In the genomic region with DNA sequence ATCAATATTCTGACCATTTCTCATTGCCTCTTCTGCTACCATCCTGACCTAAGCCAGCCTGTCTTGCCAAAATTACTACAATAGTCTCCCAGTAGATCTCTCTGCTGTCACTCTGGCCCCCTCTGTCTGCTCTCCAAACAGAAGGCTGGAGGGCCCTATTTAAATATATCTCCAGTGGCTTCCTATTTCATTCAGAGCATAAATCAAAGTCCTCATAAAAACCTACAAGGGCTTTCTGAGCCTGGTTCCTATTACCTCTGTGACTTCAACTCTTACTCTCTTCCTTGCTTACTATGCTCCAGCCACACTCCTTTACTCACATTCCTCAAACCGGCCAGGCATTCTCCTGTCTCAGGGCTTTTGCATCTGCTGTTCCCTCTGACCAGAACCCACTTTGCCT, we compare ENCODE assay signal across 22 cellular contexts. TPM values are rescaled to one million over a fixed set of nuclear protein-coding genes. Genes with fewer than 3 reads are reported as not detected.
DNase-seq lines count a peak whose midpoint lies in the region; ATAC-seq, FAIRE-seq and TF ChIP-seq lines count a peak whose summit lies in the region.
"Had no signal": no experiment of that assay in that cellular context is flagged by ENCODE, and none has a peak within 500 bp of the region (broad histone marks: within the 10 kb centered on the region; RNA-seq: fewer than 3 reads in every experiment).

No MANE protein-coding gene starts in this region.

- H3K79me2 ChIP-seq in HepG2 (ENCODE audit: insufficient read depth, low read length) = no peaks in the 10 kb centered on the region
- no peaks in the 10 kb centered on the region for H3K79me2 ChIP-seq in H1 (ENCODE audit: control insufficient read depth in 1 of 2, insufficient read depth in 2 of 2, low read length in 2 of 2)

- H2BK5ac ChIP-seq in H1 (ENCODE audit: low read depth, low read length) = no peak overlapping the region

- H2BK12ac ChIP-seq in H1 (ENCODE audit: low read depth, low read length) = no peak overlapping the region

- no peak for TF ChIP-seq CTCF in HepG2 (CRISPR knock-in tag; IDR thresholded peaks at IDR 0.05)
- no peak for TF ChIP-seq CTCF in right lobe of liver (IDR thresholded peaks at IDR 0.05)
- no peak for TF ChIP-seq CTCF in H1 (IDR thresholded peaks at IDR 0.05; ENCODE audit: control extremely low read depth in 1 of 3, insufficient read depth in 1 of 3, low read depth in 1 of 3, low read length in 3 of 3)
- TF ChIP-seq CTCF in adrenal gland (IDR thresholded peaks at IDR 0.05) = no peak

- POLR2A ChIA-PET in HepG2 (lab: Yijun Ruan, JAX) (no interaction called here), H1 (lab: Charles Lee; ENCODE audit: partially characterized antibody) (no interaction called here)

- H3K27me3 ChIP-seq in HepG2 (ENCODE audit: control insufficient read depth in 1 of 2, insufficient read depth in 2 of 2, low read length in 2 of 2) = no peaks in the 10 kb centered on the region; a peak in 1 of 5 replicates
- H3K27me3 ChIP-seq in right lobe of liver = no peaks in the 10 kb centered on the region
- H3K27me3 ChIP-seq in H1 (replicated peaks in 1 of 4; ENCODE audit: control insufficient read depth in 3 of 4, extremely low read depth in 1 of 4, insufficient read depth in 3 of 4, low read length in 3 of 4) = no peaks in the 10 kb centered on the region
- H3K27me3 ChIP-seq in adrenal gland = peaks cover 3% of the 10 kb centered on the region

- H3K9ac ChIP-seq in HepG2 (ENCODE audit: insufficient read depth, low read depth, low read length) (no peak overlapping the region), H1 (replicated peaks in 1 of 4; ENCODE audit: extremely low read depth in 1 of 4, low read depth in 3 of 4, low read length in 3 of 4) (no peak overlapping the region)
- H3K9ac ChIP-seq: GM23248 had no signal

- no peaks in the 10 kb centered on the region for H3K23me2 ChIP-seq in H1 (ENCODE audit: low read depth, low read length)

- TF ChIP-seq EP300 in HepG2 (IDR thresholded peaks at IDR 0.05; ENCODE audit: low read depth in 2 of 2, low read length in 2 of 2) (no peak), HepG2 (CRISPR knock-in tag; IDR thresholded peaks at IDR 0.05; ENCODE audit: borderline replicate concordance) (no peak), H1 (IDR thresholded peaks at IDR 0.05; ENCODE audit: borderline replicate concordance in 1 of 2, low read depth in 2 of 2, low read length in 2 of 2) (no peak)

- H3K56ac ChIP-seq in H1 (replicated peaks; ENCODE audit: insufficient read length, low read depth, low read length) = no peak overlapping the region

- peaks cover 63% of the 10 kb centered on the region for H3K4me1 ChIP-seq in HepG2 (ENCODE audit: insufficient read depth, low read length)
- H3K4me1 ChIP-seq in right lobe of liver = no peaks in the 10 kb centered on the region
- peaks cover 0 to 3% (median 0%) of the 10 kb centered on the region in 4 experiments; a peak in 1 of 7 replicates for H3K4me1 ChIP-seq in H1 (replicated peaks in 1 of 4; ENCODE audit: control insufficient read depth in 3 of 4, insufficient read depth in 4 of 4, low read length in 3 of 4)
- no peaks in the 10 kb centered on the region for H3K4me1 ChIP-seq in adrenal gland (replicated peaks in 1 of 2)
- H3K4me1 ChIP-seq: A549, Caco-2 had no signal

- H3K27ac ChIP-seq in HepG2 (ENCODE audit: extremely low read length, insufficient read depth, low read length) = no peak overlapping the region
- no peak overlapping the region for H3K27ac ChIP-seq in right lobe of liver
- no peak overlapping the region for H3K27ac ChIP-seq in H1 (ENCODE audit: low read depth, low read length)
- no peak overlapping the region for H3K27ac ChIP-seq in adrenal gland
- H3K27ac ChIP-seq: 22Rv1, A549, C4-2B, GM23248 had no signal

- no peak overlapping the region for H2AFZ ChIP-seq in HepG2 (ENCODE audit: low read length)
- no peak overlapping the region for H2AFZ ChIP-seq in H1 (ENCODE audit: low read length)
- H2AFZ ChIP-seq: GM23248 had no signal

- peak; percentile 30 for FAIRE-seq in HepG2 (lab: Jason Lieb, UNC)
- FAIRE-seq in H1 (lab: Jason Lieb, UNC) = peak; percentile 62
- FAIRE-seq: A549, D721Med, G401.6, GM12891, H54, HTR-8/SVneo had no signal

- H3K79me1 ChIP-seq in H1 (ENCODE audit: low read depth, low read length) = no peaks in the 10 kb centered on the region

- H3K18ac ChIP-seq in H1 (ENCODE audit: extremely low read depth, low read length) = no peak overlapping the region

- no TSS peak for BruUV-seq in HepG2 (replicated peaks; lab: Mats Ljungman, UMichigan)

- ATAC-seq in HepG2 = no peak
- no peak for ATAC-seq in right lobe of liver
- ATAC-seq in HG03354 (IDR thresholded peaks at IDR 0.05; ENCODE audit: poor library complexity, severe bottlenecking, unreplicated experiment) = no peak
- ATAC-seq: A549 had no signal

- no peak overlapping the region for H4K8ac ChIP-seq in H1 (ENCODE audit: extremely low read depth, insufficient read depth, low read length)

- TF ChIP-seq POLR2A in HepG2 (IDR thresholded peaks at IDR 0.05; ENCODE audit: insufficient read depth in 1 of 2, low read depth in 2 of 2, low read length in 2 of 2) (no peak), right lobe of liver (IDR thresholded peaks at IDR 0.05) (no peak), H1 (IDR thresholded peaks at IDR 0.05; ENCODE audit: control extremely low read depth in 1 of 2, low read depth in 2 of 2, low read length in 2 of 2) (no peak), adrenal gland (IDR thresholded peaks at IDR 0.05) (no peak)

- H3K23ac ChIP-seq in H1 (ENCODE audit: insufficient read length) = no peak overlapping the region

- H4K20me1 ChIP-seq in HepG2 (ENCODE audit: insufficient read depth, low read length) (no peaks in the 10 kb centered on the region), H1 (replicated peaks in 1 of 2; ENCODE audit: control insufficient read depth in 1 of 2, insufficient read depth in 2 of 2, low read length in 2 of 2) (no peaks in the 10 kb centered on the region)

- no peak overlapping the region for H3K4ac ChIP-seq in H1 (replicated peaks; ENCODE audit: insufficient read length, low read depth, low read length)

- H3K9me3 ChIP-seq in HepG2 (ENCODE audit: low read length) (no peaks in the 10 kb centered on the region), right lobe of liver (no peaks in the 10 kb centered on the region), H1 (ENCODE audit: insufficient read depth in 2 of 2, low read depth in 1 of 2, low read length in 1 of 2) (no peaks in the 10 kb centered on the region; a peak in 1 of 4 replicates), adrenal gland (replicated peaks in 1 of 3) (no peaks in the 10 kb centered on the region)
- H3K9me3 ChIP-seq: A549, Caco-2 had no signal

- H4K5ac ChIP-seq in H1 (ENCODE audit: insufficient read length, low read depth, low read length) = no peak overlapping the region

- no peak overlapping the region for H3K14ac ChIP-seq in H1 (ENCODE audit: insufficient read length)

- DNase-seq in NCI-H187 treated with DMSO at 0.1 percent for 48 hours (lab: John Stamatoyannopoulos, UW) (peak; percentile 15), NCI-H187 (lab: John Stamatoyannopoulos, UW) (no peak), HepG2 (ENCODE audit: low spot score) (no peak), right lobe of liver (no peak), H1 (ENCODE audit: low read depth in 1 of 2, low spot score in 2 of 2) (no peak), adrenal gland (no peak)
- DNase-seq: AML-193; Caco-2; CD4-positive, alpha-beta T cell; GM23248; HCEC 1CT; HFFc6 had no signal

- intact Hi-C loops in HepG2 (cut with micrococcal nuclease; ENCODE audit: unreplicated experiment) (no loop called here), right lobe of liver (cut with DNase I) (no loop called here), adrenal gland (cut with DNase I) (no loop called here)

- in situ Hi-C loops in HepG2 (cut with HindIII; ENCODE audit: extremely low pct_ligation_motif_present, low pct_unique_long_range_greater_than_20kb) = no loop called here

- H2AK5ac ChIP-seq in H1 (ENCODE audit: low read depth, low read length) = no peak overlapping the region

- no peak overlapping the region for H3K4me3 ChIP-seq in HepG2 (replicated peaks in 1 of 3; ENCODE audit: insufficient read depth in 1 of 3, low read depth in 2 of 3, low read length in 3 of 3)
- no peak overlapping the region for H3K4me3 ChIP-seq in right lobe of liver
- no peak overlapping the region for H3K4me3 ChIP-seq in H1 (ENCODE audit: extremely low read depth in 1 of 4, insufficient read depth in 2 of 4, low read depth in 3 of 4, low read length in 4 of 4)
- H3K4me3 ChIP-seq in adrenal gland = no peak overlapping the region
- H3K4me3 ChIP-seq: A549, GM23248 had no signal

- WGBS in HepG2 (ENCODE audit: low lambda C conversion rate) = 0% methylated on average over 1 of the region's 1 CpG
- WGBS in right lobe of liver (ENCODE audit: insufficient coverage, low coverage, low lambda C conversion rate, missing lambda C conversion rate) = 0% methylated on average over 1 of the region's 1 CpG
- 0% methylated on average over 1 of the region's 1 CpG; no CpG with 5 or more reads in 1 of the 2 experiments for WGBS in H1 (ENCODE audit: extremely low coverage in 1 of 2, insufficient coverage in 1 of 2, insufficient read length in 1 of 2, insufficient replicate concordance in 2 of 2, low coverage in 1 of 2, low lambda C conversion rate in 2 of 2, missing lambda C conversion rate in 1 of 2), 2 experiments
- WGBS in adrenal gland, 4 donors = 0 to 53% (median 38%) methylated on average over 1 of the region's 1 CpG

- CTCF ChIA-PET in HepG2 (lab: Yijun Ruan, JAX; ENCODE audit: low intra/inter-chr PET ratio, low total read pairs) (no interaction called here), H1 (lab: Charles Lee; ENCODE audit: partially characterized antibody) (no interaction called here)

- no peak overlapping the region for H2BK20ac ChIP-seq in H1 (ENCODE audit: low read length)

- no peak overlapping the region for H2BK15ac ChIP-seq in H1 (ENCODE audit: low read length)

- no peak overlapping the region for H2BK120ac ChIP-seq in H1 (replicated peaks; ENCODE audit: low read depth, low read length)

- TF ChIP-seq RAD21 in HepG2 (CRISPR knock-in tag; IDR thresholded peaks at IDR 0.05) (no peak), H1 (IDR thresholded peaks at IDR 0.05 in 1 of 2, conservative IDR thresholded peaks at IDR 0.05 in 1 of 2; ENCODE audit: low read depth in 2 of 2, low read length in 2 of 2) (no peak)

- H3K4me2 ChIP-seq in HepG2 (ENCODE audit: low read depth, low read length) (no peak overlapping the region), H1 (ENCODE audit: insufficient read depth in 1 of 2, low read depth in 2 of 2, low read length in 2 of 2) (no peak overlapping the region)
- H3K4me2 ChIP-seq: A549 had no signal

- H3K36me3 ChIP-seq in HepG2 (replicated peaks in 1 of 2; ENCODE audit: control insufficient read depth in 1 of 2, insufficient read depth in 2 of 2, low read length in 2 of 2) (no peaks in the 10 kb centered on the region; a peak in 1 of 5 replicates), right lobe of liver (no peaks in the 10 kb centered on the region), H1 (ENCODE audit: control insufficient read depth in 2 of 4, insufficient read depth in 4 of 4, low read length in 3 of 4) (peaks cover 0 to 4% (median 0%) of the 10 kb centered on the region in 4 experiments; a peak in 2 of 8 replicates), adrenal gland (replicated peaks in 1 of 2) (no peaks in the 10 kb centered on the region)

- no peak overlapping the region for H4K91ac ChIP-seq in H1 (replicated peaks; ENCODE audit: insufficient read length, low read length)

RNA-seq across cellular contexts. Expression of a gene that starts 19.0 kb away (rescaled TPM):
- 24.8 and 58.7 TPM in 2 replicates for total RNA-seq in HepG2 (2016; rRNA removed; fragmentation: Illumina TruSeq; extraction: Trizol)
- total RNA-seq in HepG2 (2016; cell fraction: cytosol; rRNA removed; fragmentation: Illumina TruSeq; extraction: Trizol; ENCODE audit: low read depth) = 3.7 and 3.8 TPM in 2 replicates
- total RNA-seq in HepG2 (2016; cell fraction: insoluble cytoplasmic fraction; rRNA removed; fragmentation: Illumina TruSeq; extraction: Trizol) = 22.7 and 58.3 TPM in 2 replicates
- 10.9 and 11.5 TPM in 2 replicates for total RNA-seq in HepG2 (2016; cell fraction: membrane; rRNA removed; fragmentation: Illumina TruSeq; extraction: Trizol)
- 54.0 and 67.7 TPM in 2 replicates for total RNA-seq in HepG2 (2016; cell fraction: nucleus; rRNA removed; fragmentation: Illumina TruSeq; extraction: Trizol)
- 108 and 134 TPM in 2 replicates for polyA plus RNA-seq in HepG2 (2011; rRNA removed)
- polyA plus RNA-seq in HepG2 (2011; cell fraction: cytosol; rRNA removed) = 83.2 and 110 TPM in 2 replicates
- polyA plus RNA-seq in HepG2 (2011; cell fraction: nucleus; rRNA removed) = 140 and 182 TPM in 2 replicates
- polyA plus RNA-seq in HepG2 (2012) = 175 and 188 TPM in 2 replicates
- 5.3 and 6.3 TPM in 2 replicates for polyA plus RNA-seq in HepG2 (2016; cell fraction: cytosol; fragmentation: Illumina TruSeq; extraction: Trizol; ENCODE audit: low read depth)
- polyA plus RNA-seq in HepG2 (2016; cell fraction: insoluble cytoplasmic fraction; fragmentation: Illumina TruSeq; extraction: Trizol; ENCODE audit: low read depth) = 21.5 and 25.4 TPM in 2 replicates
- 10.2 TPM in 2 replicates for polyA plus RNA-seq in HepG2 (2016; cell fraction: membrane; fragmentation: Illumina TruSeq; extraction: Trizol; ENCODE audit: low read depth)
- polyA plus RNA-seq in HepG2 (2016; cell fraction: nucleus; fragmentation: Illumina TruSeq; extraction: Trizol; ENCODE audit: insufficient read depth, low read depth) = 83.2 and 83.9 TPM in 2 replicates
- 0.70 and 117 TPM in 2 replicates for polyA minus RNA-seq in HepG2 (2011; rRNA and poly(A)+ RNA removed; ENCODE audit: low replicate concordance)
- 50.5 and 76.1 TPM in 2 replicates for polyA minus RNA-seq in HepG2 (2011; cell fraction: cytosol; rRNA and poly(A)+ RNA removed)
- polyA minus RNA-seq in HepG2 (2011; cell fraction: nucleus; rRNA and poly(A)+ RNA removed) = 42.1 and 64.9 TPM in 2 replicates
- under 1 TPM; 0.24 to 0.64 (median 0.40) TPM for total RNA-seq in right lobe of liver
- total RNA-seq in H1 (2021; fragmentation: NEBNext Ultra II Directional; extraction: Animal tissue kit (Norgen Biotek cat#: 25700)) = 23.0 and 23.1 TPM in 2 replicates
- 24.3 and 39.9 TPM in 2 replicates for polyA plus RNA-seq in H1 (2011; rRNA removed)
- polyA plus RNA-seq in H1 (2011; cell fraction: cytosol; rRNA removed) = 25.4 TPM
- 52.3 TPM for polyA plus RNA-seq in H1 (2011; cell fraction: nucleus; rRNA removed)
- polyA plus RNA-seq in H1 (2012, experiment 1 of 2) = 28.4 to 34.8 TPM (median 31.8 TPM) in 4 replicates
- 25.2 TPM for polyA plus RNA-seq in H1 (2012, experiment 2 of 2)
- 46.4 TPM for polyA plus RNA-seq in H1 (2013, experiment 1 of 2)
- 41.6 TPM for polyA plus RNA-seq in H1 (2013, experiment 2 of 2)
- 31.3 and 52.1 TPM in 2 replicates for polyA minus RNA-seq in H1 (2011; rRNA and poly(A)+ RNA removed)
- 12.3 TPM for polyA minus RNA-seq in H1 (2011; cell fraction: cytosol; rRNA and poly(A)+ RNA removed)
- 16.7 TPM for polyA minus RNA-seq in H1 (2011; cell fraction: nucleus; rRNA and poly(A)+ RNA removed)
- total RNA-seq in adrenal gland = 1 to 10 TPM in 5 of 8 donors, under 1 TPM in 3; 0.19 to 9.1 (median 1.7) TPM
- 10 to 100 TPM in 1 of 3 donors, 1 to 10 TPM in 2; 1.7 to 19.8 (median 2.7) TPM for polyA plus RNA-seq in adrenal gland
- total RNA-seq: CD4-positive, alpha-beta T cell; GM23248; HFFc6 had no signal
- polyA plus RNA-seq: BJ, GM23248 had no signal
